ENCODE assay signal across 1 cellular context in genomic region chr1:210328746-210329488, GRCh38.
TF ChIP-seq lines count a peak whose summit lies in the region.

Gene HHAT (plus strand): TSS chr1:210328902. CDS start chr1:210348976, 20,074 bp downstream.

TF ChIP-seq in HepG2, 621 proteins besides CTCF, POLR2A, EP300 and RAD21 (continued from another document and continues in another):
- TF ChIP-seq MTERF4 (CRISPR knock-in tag; IDR thresholded peaks at IDR 0.05) (0 out of 2 replicates have a peak, but pooled peaks have one; percentile 41), ZNF350 (CRISPR knock-in tag; IDR thresholded peaks at IDR 0.05; ENCODE audit: borderline replicate concordance, low read depth) (0 out of 2 replicates have a peak, but pooled peaks have one; percentile 29), SAP130 (CRISPR knock-in tag; IDR thresholded peaks at IDR 0.05; ENCODE audit: low read depth) (peak; percentile 33), ZNF564 (CRISPR knock-in tag; IDR thresholded peaks at IDR 0.05) (peak; percentile 60; the same call in 1 of the 2 replicates), MBNL3 (CRISPR knock-in tag; conservative IDR thresholded peaks at IDR 0.05) (no peak), ZNF543 (CRISPR knock-in tag; IDR thresholded peaks at IDR 0.05) (peak; percentile 92), HNF4G (IDR thresholded peaks at IDR 0.05; ENCODE audit: borderline replicate concordance, low read depth, low read length) (no peak), HNF4G (CRISPR knock-in tag; IDR thresholded peaks at IDR 0.05; ENCODE audit: borderline replicate concordance, low read depth) (0 out of 2 replicates have a peak, but pooled peaks have one; percentile 23), RBFOX2 (IDR thresholded peaks at IDR 0.05; ENCODE audit: low read depth, low read length) (peak; percentile 90), YY1 (IDR thresholded peaks at IDR 0.05; ENCODE audit: insufficient read depth, insufficient replicate concordance, low read depth, low read length) (no peak), SPEN (CRISPR knock-in tag; IDR thresholded peaks at IDR 0.05; ENCODE audit: low read depth) (peak; percentile 69; the same call in 1 of the 2 replicates), ZFP91 (CRISPR knock-in tag; IDR thresholded peaks at IDR 0.05; ENCODE audit: borderline replicate concordance) (peak; percentile 36; the same call in 1 of the 2 replicates), ZZZ3 (CRISPR knock-in tag; IDR thresholded peaks at IDR 0.05; ENCODE audit: borderline replicate concordance) (0 out of 2 replicates have a peak, but pooled peaks have one; percentile 47), RBAK (CRISPR knock-in tag; IDR thresholded peaks at IDR 0.05) (no peak), ZFYVE20 (CRISPR knock-in tag; IDR thresholded peaks at IDR 0.05; ENCODE audit: borderline replicate concordance, low read depth) (no peak), ZNF142 (CRISPR knock-in tag; IDR thresholded peaks at IDR 0.05) (peak; percentile 45; the same call in 1 of the 2 replicates), ELF1 (CRISPR knock-in tag; IDR thresholded peaks at IDR 0.05) (peak; percentile 38; the same call in 1 of the 2 replicates), HES4 (CRISPR knock-in tag; IDR thresholded peaks at IDR 0.05; ENCODE audit: borderline replicate concordance) (0 out of 2 replicates have a peak, but pooled peaks have one; percentile 2), ZNF766 (CRISPR knock-in tag; IDR thresholded peaks at IDR 0.05; ENCODE audit: borderline replicate concordance) (peak; percentile 57; the same call in 1 of the 2 replicates), GABPA (IDR thresholded peaks at IDR 0.05; ENCODE audit: low read depth, low read length) (peak; percentile 25; the same call in 1 of the 2 replicates), GABPA (CRISPR knock-in tag; IDR thresholded peaks at IDR 0.05; ENCODE audit: low read depth) (peak; percentile 45; the same call in 1 of the 2 replicates), ETV6 (CRISPR knock-in tag; conservative IDR thresholded peaks at IDR 0.05) (peak; percentile 63; the same call in 1 of the 2 replicates), GATAD2A (CRISPR knock-in tag; IDR thresholded peaks at IDR 0.05) (peak; percentile 8; the same call in 1 of the 2 replicates), IRF9 (CRISPR knock-in tag; IDR thresholded peaks at IDR 0.05; ENCODE audit: borderline replicate concordance) (no peak), MAF1 (CRISPR knock-in tag; IDR thresholded peaks at IDR 0.05; ENCODE audit: borderline replicate concordance) (0 out of 2 replicates have a peak, but pooled peaks have one; percentile 16), E2F1 (CRISPR knock-in tag; IDR thresholded peaks at IDR 0.05) (peak; percentile 70), ZNF274 (CRISPR knock-in tag; IDR thresholded peaks at IDR 0.05) (no peak), ZFX (CRISPR knock-in tag; IDR thresholded peaks at IDR 0.05; ENCODE audit: low read depth) (peak; percentile 94), MEF2D (CRISPR knock-in tag; IDR thresholded peaks at IDR 0.05) (peak; percentile 28; the same call in 1 of the 2 replicates), ZNF709 (CRISPR knock-in tag; IDR thresholded peaks at IDR 0.05) (peak; percentile 29; the same call in 1 of the 2 replicates), GABPB1 (CRISPR knock-in tag; IDR thresholded peaks at IDR 0.05) (peak; percentile 85), DPF2 (CRISPR knock-in tag; IDR thresholded peaks at IDR 0.05; ENCODE audit: borderline replicate concordance, low read depth) (no peak)
- TF ChIP-seq, protein P1, sequence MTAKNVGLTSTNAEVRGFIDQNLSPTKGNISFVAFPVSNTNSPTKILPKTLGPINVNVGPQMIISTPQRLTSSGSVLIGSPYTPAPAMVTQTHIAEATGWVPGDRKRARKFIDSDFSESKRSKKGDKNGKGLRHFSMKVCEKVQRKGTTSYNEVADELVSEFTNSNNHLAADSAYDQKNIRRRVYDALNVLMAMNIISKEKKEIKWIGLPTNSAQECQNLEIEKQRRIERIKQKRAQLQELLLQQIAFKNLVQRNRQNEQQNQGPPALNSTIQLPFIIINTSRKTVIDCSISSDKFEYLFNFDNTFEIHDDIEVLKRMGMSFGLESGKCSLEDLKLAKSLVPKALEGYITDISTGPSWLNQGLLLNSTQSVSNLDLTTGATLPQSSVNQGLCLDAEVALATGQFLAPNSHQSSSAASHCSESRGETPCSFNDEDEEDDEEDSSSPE (CRISPR knock-in tag; IDR thresholded peaks at IDR 0.05) = peak; percentile 42; the same call in 1 of the 2 replicates
- TF ChIP-seq, protein P2, sequence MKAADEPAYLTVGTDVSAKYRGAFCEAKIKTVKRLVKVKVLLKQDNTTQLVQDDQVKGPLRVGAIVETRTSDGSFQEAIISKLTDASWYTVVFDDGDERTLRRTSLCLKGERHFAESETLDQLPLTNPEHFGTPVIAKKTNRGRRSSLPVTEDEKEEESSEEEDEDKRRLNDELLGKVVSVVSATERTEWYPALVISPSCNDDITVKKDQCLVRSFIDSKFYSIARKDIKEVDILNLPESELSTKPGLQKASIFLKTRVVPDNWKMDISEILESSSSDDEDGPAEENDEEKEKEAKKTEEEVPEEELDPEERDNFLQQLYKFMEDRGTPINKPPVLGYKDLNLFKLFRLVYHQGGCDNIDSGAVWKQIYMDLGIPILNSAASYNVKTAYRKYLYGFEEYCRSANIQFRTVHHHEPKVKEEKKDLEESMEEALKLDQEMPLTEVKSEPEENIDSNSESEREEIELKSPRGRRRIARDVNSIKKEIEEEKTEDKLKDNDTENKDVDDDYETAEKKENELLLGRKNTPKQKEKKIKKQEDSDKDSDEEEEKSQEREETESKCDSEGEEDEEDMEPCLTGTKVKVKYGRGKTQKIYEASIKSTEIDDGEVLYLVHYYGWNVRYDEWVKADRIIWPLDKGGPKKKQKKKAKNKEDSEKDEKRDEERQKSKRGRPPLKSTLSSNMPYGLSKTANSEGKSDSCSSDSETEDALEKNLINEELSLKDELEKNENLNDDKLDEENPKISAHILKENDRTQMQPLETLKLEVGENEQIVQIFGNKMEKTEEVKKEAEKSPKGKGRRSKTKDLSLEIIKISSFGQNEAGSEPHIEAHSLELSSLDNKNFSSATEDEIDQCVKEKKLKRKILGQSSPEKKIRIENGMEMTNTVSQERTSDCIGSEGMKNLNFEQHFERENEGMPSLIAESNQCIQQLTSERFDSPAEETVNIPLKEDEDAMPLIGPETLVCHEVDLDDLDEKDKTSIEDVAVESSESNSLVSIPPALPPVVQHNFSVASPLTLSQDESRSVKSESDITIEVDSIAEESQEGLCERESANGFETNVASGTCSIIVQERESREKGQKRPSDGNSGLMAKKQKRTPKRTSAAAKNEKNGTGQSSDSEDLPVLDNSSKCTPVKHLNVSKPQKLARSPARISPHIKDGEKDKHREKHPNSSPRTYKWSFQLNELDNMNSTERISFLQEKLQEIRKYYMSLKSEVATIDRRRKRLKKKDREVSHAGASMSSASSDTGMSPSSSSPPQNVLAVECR (CRISPR knock-in tag; IDR thresholded peaks at IDR 0.05; ENCODE audit: borderline replicate concordance) = peak; percentile 21; the same call in 1 of the 2 replicates
- TF ChIP-seq, protein P3, sequence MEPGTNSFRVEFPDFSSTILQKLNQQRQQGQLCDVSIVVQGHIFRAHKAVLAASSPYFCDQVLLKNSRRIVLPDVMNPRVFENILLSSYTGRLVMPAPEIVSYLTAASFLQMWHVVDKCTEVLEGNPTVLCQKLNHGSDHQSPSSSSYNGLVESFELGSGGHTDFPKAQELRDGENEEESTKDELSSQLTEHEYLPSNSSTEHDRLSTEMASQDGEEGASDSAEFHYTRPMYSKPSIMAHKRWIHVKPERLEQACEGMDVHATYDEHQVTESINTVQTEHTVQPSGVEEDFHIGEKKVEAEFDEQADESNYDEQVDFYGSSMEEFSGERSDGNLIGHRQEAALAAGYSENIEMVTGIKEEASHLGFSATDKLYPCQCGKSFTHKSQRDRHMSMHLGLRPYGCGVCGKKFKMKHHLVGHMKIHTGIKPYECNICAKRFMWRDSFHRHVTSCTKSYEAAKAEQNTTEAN (CRISPR knock-in tag; conservative IDR thresholded peaks at IDR 0.05) = 0 out of 2 replicates have a peak, but pooled peaks have one; percentile 12
